In the genomic region with DNA sequence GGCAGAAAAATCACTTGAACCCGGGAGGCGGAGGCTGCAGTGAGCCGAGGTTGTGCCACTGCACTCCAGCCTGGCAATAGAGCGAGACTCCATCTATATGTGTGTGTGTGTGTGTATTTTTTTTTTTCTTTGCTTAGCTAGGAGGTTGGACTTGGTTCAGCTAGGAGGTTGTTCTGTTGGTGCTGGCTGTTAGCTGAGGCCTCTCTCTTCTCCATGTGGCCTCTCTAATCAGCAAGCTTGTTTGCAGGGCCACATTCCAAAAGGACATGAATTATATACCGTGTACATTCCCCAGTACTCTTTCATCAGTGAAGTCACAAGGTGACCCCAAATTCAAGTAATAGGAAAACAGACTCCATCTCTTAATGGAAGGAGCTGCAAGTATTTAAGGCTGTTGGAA, we compare ENCODE assay signal across 25 cellular contexts.
"Had no signal": no experiment of that assay in that cellular context is flagged by ENCODE, and none has a peak within 500 bp of the region (broad histone marks: within the 10 kb centered on the region; RNA-seq: fewer than 3 reads in every experiment).

No MANE protein-coding gene starts in this region.

- H3K9me3 ChIP-seq: esophagus muscularis mucosa, gastroesophageal sphincter, left lung, lower lobe of right lung, mucosa of descending colon had no signal

- H2AFZ ChIP-seq: hepatocyte had no signal

- ATAC-seq: effector memory CD8-positive, alpha-beta T cell; foreskin keratinocyte; gastroesophageal sphincter; heart left ventricle; left colon; left lung; left ventricle myocardium superior; lower lobe of right lung; mucosa of descending colon had no signal

- FAIRE-seq: colon, endothelial cell of umbilical vein, frontal cortex, kidney had no signal

- H3K79me2 ChIP-seq: hepatocyte had no signal

- H3K4me1 ChIP-seq: esophagus muscularis mucosa, foreskin keratinocyte, gastroesophageal sphincter, left lung, lower lobe of right lung had no signal

- H3K4me2 ChIP-seq: hepatocyte had no signal

- H3K36me3 ChIP-seq: gastroesophageal sphincter, left lung, lower lobe of right lung had no signal

- H3K27ac ChIP-seq: coronary artery, dorsolateral prefrontal cortex, esophagus muscularis mucosa, foreskin keratinocyte, gastroesophageal sphincter, heart left ventricle, hepatocyte, left lung, lower lobe of right lung had no signal

- H3K4me3 ChIP-seq: coronary artery, dorsolateral prefrontal cortex, esophagus muscularis mucosa, gastroesophageal sphincter, heart left ventricle, hepatocyte, left lung, lower lobe of right lung, mucosa of descending colon had no signal

- DNase-seq: dermis blood vessel endothelial cell; effector CD8-positive, alpha-beta T cell; effector memory CD8-positive, alpha-beta T cell; foreskin keratinocyte; hypothalamus; immature natural killer cell; islet precursor cell; kidney glomerular epithelial cell; left colon; left lung; left ventricle myocardium superior; lower lobe of right lung; mesenchymal stem cell; mucosa of descending colon; naive B cell had no signal

- H3K27me3 ChIP-seq: dorsolateral prefrontal cortex, esophagus muscularis mucosa, gastroesophageal sphincter, heart left ventricle, hepatocyte, left lung had no signal
